8 cellular contexts compared by ENCODE assay signal in the genomic region with DNA sequence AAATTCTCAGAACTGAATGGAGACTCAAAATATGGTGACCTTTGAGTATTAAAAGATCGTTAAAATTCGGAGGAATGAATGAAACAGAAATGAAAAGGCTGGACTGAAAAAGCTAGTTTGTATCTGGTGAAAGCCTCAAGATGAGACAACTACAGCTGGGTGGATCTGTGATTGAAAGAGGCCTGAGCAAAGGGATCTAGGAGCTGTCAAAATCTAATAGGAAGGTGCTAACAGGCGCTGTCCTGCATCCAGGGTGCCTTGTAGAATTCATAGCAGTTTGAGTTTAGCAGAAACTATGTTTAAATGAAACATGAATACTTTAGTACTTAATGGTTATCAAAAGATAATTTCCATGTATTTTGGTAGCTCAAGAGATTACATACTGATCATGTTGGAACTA. TPM values are rescaled to one million over a fixed set of nuclear protein-coding genes. Genes with fewer than 3 reads are reported as not detected.
A peak's percentile ranks its signal among the peaks of the same experiment; 100 is the strongest.
DNase-seq lines count a peak whose midpoint lies in the region; ATAC-seq lines count a peak whose summit lies in the region.

No MANE protein-coding gene starts in this region.

- H3K36me3 Mint-ChIP-seq in T-helper 1 cell treated with Interleukin-12 subunit alpha and Interleukin-12 subunit beta and Interleukin-4 antibody, amounts not matched to agents 30 μg/mL and 1 μg/mL, for 36 hours (ENCODE audit: low read depth): peaks cover 28% of the 10 kb centered on the region
- peaks cover 50% of the 10 kb centered on the region for H3K36me3 Mint-ChIP-seq in activated T-helper 2 cell treated with anti-CD3 and anti-CD28 coated beads, Interferon-gamma antibody, Interleukin-2, Interleukin-4, amounts not matched to agents 10 μg/mL and 5 μg/mL and 100 μg/mL, durations not matched to agents 14 hours and 24 hours and 36 hours (ENCODE audit: low read depth)

- peak overlapping the region; percentile 90 for H3K4me3 Mint-ChIP-seq in T-helper 1 cell treated with Interleukin-12 subunit alpha and Interleukin-12 subunit beta and Interleukin-4 antibody, amounts not matched to agents 30 μg/mL and 1 μg/mL, for 36 hours
- peak overlapping the region; percentile 87 for H3K4me3 Mint-ChIP-seq in activated T-helper 2 cell treated with anti-CD3 and anti-CD28 coated beads, Interferon-gamma antibody, Interleukin-2, Interleukin-4, amounts not matched to agents 10 μg/mL and 5 μg/mL and 100 μg/mL, durations not matched to agents 14 hours and 24 hours and 36 hours (ENCODE audit: low read depth)

- DNase-seq in T-helper 1 cell (no peak), inferior parietal cortex (ENCODE audit: extremely low spot score) (peak; percentile 16), superior temporal gyrus (ENCODE audit: extremely low spot score) (peak; percentile 49)
- no peak for DNase-seq in activated T-helper 2 cell treated with anti-CD3 and anti-CD28 coated beads, Interferon-gamma antibody, Interleukin-2, Interleukin-4, amounts not matched to agents 10 μg/mL and 5 μg/mL and 100 μg/mL, durations not matched to agents 14 hours and 24 hours and 36 hours (ENCODE audit: low spot score)

- no peaks in the 10 kb centered on the region for H3K9me3 Mint-ChIP-seq in T-helper 1 cell treated with Interleukin-12 subunit alpha and Interleukin-12 subunit beta and Interleukin-4 antibody, amounts not matched to agents 30 μg/mL and 1 μg/mL, for 36 hours
- no peaks in the 10 kb centered on the region for H3K9me3 Mint-ChIP-seq in activated T-helper 2 cell treated with anti-CD3 and anti-CD28 coated beads, Interferon-gamma antibody, Interleukin-2, Interleukin-4, amounts not matched to agents 10 μg/mL and 5 μg/mL and 100 μg/mL, durations not matched to agents 14 hours and 24 hours and 36 hours

- no peaks in the 10 kb centered on the region for H3K27me3 Mint-ChIP-seq in T-helper 1 cell treated with Interleukin-12 subunit alpha and Interleukin-12 subunit beta and Interleukin-4 antibody, amounts not matched to agents 30 μg/mL and 1 μg/mL, for 36 hours (ENCODE audit: low read depth)
- H3K27me3 Mint-ChIP-seq in activated T-helper 2 cell treated with anti-CD3 and anti-CD28 coated beads, Interferon-gamma antibody, Interleukin-2, Interleukin-4, amounts not matched to agents 10 μg/mL and 5 μg/mL and 100 μg/mL, durations not matched to agents 14 hours and 24 hours and 36 hours (ENCODE audit: low read depth): no peaks in the 10 kb centered on the region

- peak overlapping the region; percentile 90 for H3K27ac Mint-ChIP-seq in T-helper 1 cell treated with Interleukin-12 subunit alpha and Interleukin-12 subunit beta and Interleukin-4 antibody, amounts not matched to agents 30 μg/mL and 1 μg/mL, for 36 hours
- H3K27ac Mint-ChIP-seq in activated T-helper 2 cell treated with anti-CD3 and anti-CD28 coated beads, Interferon-gamma antibody, Interleukin-2, Interleukin-4, amounts not matched to agents 10 μg/mL and 5 μg/mL and 100 μg/mL, durations not matched to agents 14 hours and 24 hours and 36 hours: peak overlapping the region; percentile 83

- intact Hi-C loops in activated T-helper 2 cell treated with anti-CD3 and anti-CD28 coated beads, Interferon-gamma antibody, Interleukin-2, Interleukin-4, amounts not matched to agents 10 μg/mL and 5 μg/mL and 100 μg/mL, durations not matched to agents 14 hours and 24 hours and 36 hours (cut with micrococcal nuclease): loop anchor here (2.0 to 5.0 kb wide), 4 partner anchors 16 to 172 kb away; a partner anchor contains a TSS

- H3K4me1 Mint-ChIP-seq in T-helper 1 cell treated with Interleukin-12 subunit alpha and Interleukin-12 subunit beta and Interleukin-4 antibody, amounts not matched to agents 30 μg/mL and 1 μg/mL, for 36 hours (ENCODE audit: low read depth): peaks cover 45% of the 10 kb centered on the region
- peaks cover 42% of the 10 kb centered on the region for H3K4me1 Mint-ChIP-seq in activated T-helper 2 cell treated with anti-CD3 and anti-CD28 coated beads, Interferon-gamma antibody, Interleukin-2, Interleukin-4, amounts not matched to agents 10 μg/mL and 5 μg/mL and 100 μg/mL, durations not matched to agents 14 hours and 24 hours and 36 hours (ENCODE audit: low read depth)

- ATAC-seq in activated CD4-positive, CD25-positive, alpha-beta regulatory T cell treated with anti-CD3 and anti-CD28 coated beads, Interleukin-2, amount 50 U/mL, for 24 hours: no peak
- ATAC-seq in GM21528 (IDR thresholded peaks at IDR 0.05; ENCODE audit: low FRiP score, unreplicated experiment): no peak
- ATAC-seq in HG03378 (IDR thresholded peaks at IDR 0.05; ENCODE audit: unreplicated experiment): no peak

RNA-seq across cellular contexts. Expression of gene YY1, which starts 2.3 kb away (rescaled TPM):
- 105 TPM in 2 replicates for total RNA-seq in activated T-helper 2 cell treated with anti-CD3 and anti-CD28 coated beads, Interferon-gamma antibody, Interleukin-2, Interleukin-4, amounts not matched to agents 10 μg/mL and 5 μg/mL and 100 μg/mL, durations not matched to agents 14 hours and 24 hours and 36 hours

Comparison
In these comparisons a context has a peak if more than half of its experiments do, and no peak if none do; other contexts are left out.
1. DNase-seq: peak in inferior parietal cortex (single experiment) and superior temporal gyrus (single experiment); none in T-helper 1 cell (0 of 5) and activated T-helper 2 cell treated with anti-CD3 and anti-CD28 coated beads, Interferon-gamma antibody, Interleukin-2, Interleukin-4, amounts not matched to agents 10 μg/mL and 5 μg/mL and 100 μg/mL, durations not matched to agents 14 hours and 24 hours and 36 hours (single experiment).